Comparison of ENCODE assay signal across 8 cellular contexts in genomic region chr3:194686816-194687637, GRCh38. TPM values are rescaled to one million over a fixed set of nuclear protein-coding genes. Genes with fewer than 3 reads are reported as not detected.
A peak's percentile ranks its signal among the peaks of the same experiment; 100 is the strongest.
DNase-seq lines count a peak whose midpoint lies in the region; ATAC-seq and TF ChIP-seq lines count a peak whose summit lies in the region.

No MANE protein-coding gene starts in this region.

- peak overlapping the region in 10 of 11 experiments; percentile 77 to 88 (median 86); a peak in 20 of 22 replicates for H3K27ac ChIP-seq in BLaER1 treated with 17β-estradiol and CSF1 and Interleukin-3, amounts not matched to agents 10 nM and 100 nM
- H3K27ac ChIP-seq in GM23338 (ENCODE audit: low read depth) (no peak overlapping the region), VCaP (peak overlapping the region; percentile 78), subcutaneous abdominal adipose tissue (ENCODE audit: low read depth, low read length) (peak overlapping the region; percentile 81)
- no peak overlapping the region for H3K27ac ChIP-seq in effector memory CD4-positive, alpha-beta T cell (ENCODE audit: insufficient read depth, low read length, poor library complexity, severe bottlenecking)

- H3K4me3 Mint-ChIP-seq in GM23338 (peak overlapping the region; percentile 86), memory B cell (peak overlapping the region; percentile 97)

- H3K27ac Mint-ChIP-seq in GM23338 (no peak overlapping the region), memory B cell (peak overlapping the region; percentile 95)

- TF ChIP-seq CTCF in GM23338 (conservative IDR thresholded peaks at IDR 0.05; ENCODE audit: low read depth in 2 of 2) (no peak), VCaP (conservative IDR thresholded peaks at IDR 0.05) (no peak)

- no peaks in the 10 kb centered on the region for H3K27me3 ChIP-seq in BLaER1 treated with 17β-estradiol and CSF1 and Interleukin-3, amounts not matched to agents 10 nM and 100 nM
- H3K27me3 ChIP-seq in GM23338 (ENCODE audit: insufficient read depth) (peaks cover 43% of the 10 kb centered on the region), subcutaneous abdominal adipose tissue (ENCODE audit: control insufficient read depth in 5 of 5, insufficient read depth in 4 of 5, low read length in 5 of 5) (peaks cover 0 to 13% (median 4%) of the 10 kb centered on the region in 5 donors)
- no peaks in the 10 kb centered on the region for H3K27me3 ChIP-seq in effector memory CD4-positive, alpha-beta T cell (replicated peaks; ENCODE audit: control insufficient read depth, insufficient read depth, low read length, poor library complexity, severe bottlenecking)

- DNase-seq in GM23338 (ENCODE audit: low spot score) = peak; percentile 76
- peak in 1 of 3 donors; percentile 9 for DNase-seq in effector memory CD4-positive, alpha-beta T cell
- peak; percentile 50 to 72 for DNase-seq in memory B cell (ENCODE audit: low spot score in 2 of 2)
- no peak for DNase-seq in dedifferentiated amniotic fluid mesenchymal stem cell (ENCODE audit: extremely low spot score)

- H2AFZ ChIP-seq in GM23338 = peak overlapping the region; percentile 96

- H3K36me3 Mint-ChIP-seq in GM23338 (ENCODE audit: low read depth) = no peaks in the 10 kb centered on the region; the same call in 2 of the 3 replicates
- H3K36me3 Mint-ChIP-seq in memory B cell = peaks cover 4% of the 10 kb centered on the region

- no peaks in the 10 kb centered on the region; the same call in 1 of the 2 replicates for H3F3A ChIP-seq in GM23338 (replicated peaks; ENCODE audit: low read depth)

- no peaks in the 10 kb centered on the region for H3K9me2 ChIP-seq in GM23338 (ENCODE audit: insufficient read depth)

- H3K9me3 Mint-ChIP-seq in GM23338 = no peaks in the 10 kb centered on the region
- H3K9me3 Mint-ChIP-seq in memory B cell = no peaks in the 10 kb centered on the region

- no peaks in the 10 kb centered on the region; a peak in 1 of 22 replicates for H3K9me3 ChIP-seq in BLaER1 treated with 17β-estradiol and CSF1 and Interleukin-3, amounts not matched to agents 10 nM and 100 nM (replicated peaks in 1 of 11)
- H3K9me3 ChIP-seq in effector memory CD4-positive, alpha-beta T cell (ENCODE audit: control insufficient read depth, low read length) = no peaks in the 10 kb centered on the region
- no peaks in the 10 kb centered on the region for H3K9me3 ChIP-seq in subcutaneous abdominal adipose tissue (ENCODE audit: control insufficient read depth in 5 of 5, low read length in 5 of 5)

- H3K9ac ChIP-seq in BLaER1 treated with 17β-estradiol and CSF1 and Interleukin-3, amounts not matched to agents 10 nM and 100 nM = peak overlapping the region; percentile 73 to 93 (median 90)
- peak overlapping the region in 3 of 5 donors; percentile 39 to 64 (median 52) for H3K9ac ChIP-seq in subcutaneous abdominal adipose tissue (ENCODE audit: low read length in 5 of 5)

- H3K4me1 Mint-ChIP-seq in GM23338 (peaks cover 33% of the 10 kb centered on the region), memory B cell (peaks cover 50% of the 10 kb centered on the region)

- peak overlapping the region; percentile 90 to 100 (median 98) for H3K4me2 ChIP-seq in BLaER1 treated with 17β-estradiol and CSF1 and Interleukin-3, amounts not matched to agents 10 nM and 100 nM
- H3K4me2 ChIP-seq in GM23338 = peak overlapping the region; percentile 95

- peak; percentile 41 for ATAC-seq in GM23338
- ATAC-seq in memory B cell (ENCODE audit: low read depth) = no peak
- no peak for ATAC-seq in HG02763 (IDR thresholded peaks at IDR 0.05; ENCODE audit: unreplicated experiment)

- H3K4me1 ChIP-seq in BLaER1 treated with 17β-estradiol and CSF1 and Interleukin-3, amounts not matched to agents 10 nM and 100 nM = peaks cover 62 to 87% (median 75%) of the 10 kb centered on the region in 10 experiments
- H3K4me1 ChIP-seq in GM23338 (ENCODE audit: insufficient read depth) (peaks cover 14% of the 10 kb centered on the region), subcutaneous abdominal adipose tissue (ENCODE audit: control insufficient read depth in 5 of 5, insufficient read depth in 5 of 5, low read length in 5 of 5) (peaks cover 11 to 78% (median 62%) of the 10 kb centered on the region in 5 donors)
- peaks cover 31% of the 10 kb centered on the region for H3K4me1 ChIP-seq in effector memory CD4-positive, alpha-beta T cell (ENCODE audit: control insufficient read depth, insufficient read depth, low read length, poor library complexity, severe bottlenecking)

- H3K4me3 ChIP-seq in BLaER1 treated with 17β-estradiol and CSF1 and Interleukin-3, amounts not matched to agents 10 nM and 100 nM = peak overlapping the region; percentile 69 to 97 (median 89)
- H3K4me3 ChIP-seq in GM23338 (peak overlapping the region; percentile 69), subcutaneous abdominal adipose tissue (ENCODE audit: low read depth in 1 of 5, low read length in 5 of 5) (peak overlapping the region in 4 of 5 donors; percentile 80 to 89 (median 82))
- peak overlapping the region; percentile 81 for H3K4me3 ChIP-seq in effector memory CD4-positive, alpha-beta T cell (ENCODE audit: insufficient read depth, low read depth, low read length, poor library complexity, severe bottlenecking)

- no peaks in the 10 kb centered on the region for H3K79me2 ChIP-seq in GM23338 (replicated peaks; ENCODE audit: insufficient read depth)

- H3K27me3 Mint-ChIP-seq in GM23338 (ENCODE audit: insufficient read depth, low read depth, poor library complexity) (peaks cover 25% of the 10 kb centered on the region), memory B cell (no peaks in the 10 kb centered on the region)

- peaks cover 0 to 36% (median 12%) of the 10 kb centered on the region in 11 experiments; a peak in 12 of 22 replicates for H3K36me3 ChIP-seq in BLaER1 treated with 17β-estradiol and CSF1 and Interleukin-3, amounts not matched to agents 10 nM and 100 nM
- H3K36me3 ChIP-seq in GM23338 (ENCODE audit: insufficient read depth) = no peaks in the 10 kb centered on the region
- H3K36me3 ChIP-seq in effector memory CD4-positive, alpha-beta T cell (ENCODE audit: control insufficient read depth, insufficient read depth, low read length) = no peaks in the 10 kb centered on the region
- H3K36me3 ChIP-seq in subcutaneous abdominal adipose tissue (ENCODE audit: control insufficient read depth in 5 of 5, insufficient read depth in 5 of 5, low read length in 5 of 5) = peaks cover 0 to 4% (median 0%) of the 10 kb centered on the region in 5 donors

- H4K20me1 ChIP-seq in BLaER1 treated with 17β-estradiol and CSF1 and Interleukin-3, amounts not matched to agents 10 nM and 100 nM = peaks cover 0 to 47% (median 39%) of the 10 kb centered on the region in 11 experiments; a peak in 18 of 22 replicates
- no peaks in the 10 kb centered on the region; the same call in 1 of the 2 replicates for H4K20me1 ChIP-seq in GM23338 (replicated peaks; ENCODE audit: insufficient read depth)

TF ChIP-seq in GM23338, 12 proteins besides CTCF, POLR2A, EP300 and RAD21 (continues in another document):
- TF ChIP-seq CREB1 (CRISPR knock-in tag; IDR thresholded peaks at IDR 0.05; ENCODE audit: low read depth) = 0 out of 2 replicates have a peak, but pooled peaks have one; percentile 50

RNA-seq across cellular contexts. Expression of gene FAM43A, which starts 1.3 kb away (rescaled TPM):
- 3.3 and 6.4 TPM in 2 replicates for total RNA-seq in GM23338 (2014; rRNA removed; shearing (Covaris generic))
- polyA plus RNA-seq in GM23338 (2016; fragmentation: Nextera tagmentation; extraction: Ambion mirVana) = 2.4 and 2.5 TPM in 2 replicates

RNA-seq across cellular contexts. Expression of gene LSG1, which starts 15.0 kb away (rescaled TPM):
- total RNA-seq in GM23338 (2014; rRNA removed; shearing (Covaris generic)) = 44.5 and 57.1 TPM in 2 replicates
- 43.0 and 49.2 TPM in 2 replicates for polyA plus RNA-seq in GM23338 (2016; fragmentation: Nextera tagmentation; extraction: Ambion mirVana)

RNA-seq across cellular contexts. Expression of gene TMEM44, which starts 53.8 kb away (rescaled TPM):
- 10.5 and 11.3 TPM in 2 replicates for total RNA-seq in GM23338 (2014; rRNA removed; shearing (Covaris generic))
- polyA plus RNA-seq in GM23338 (2016; fragmentation: Nextera tagmentation; extraction: Ambion mirVana) = 9.4 and 10.0 TPM in 2 replicates

Comparison
In these comparisons a context has a peak if more than half of its experiments do, and no peak if none do; other contexts are left out.
1. H3K27ac ChIP-seq: peak in BLaER1 treated with 17β-estradiol and CSF1 and Interleukin-3, amounts not matched to agents 10 nM and 100 nM (10 of 11), VCaP (single experiment) and subcutaneous abdominal adipose tissue (single experiment); none in GM23338 (single experiment) and effector memory CD4-positive, alpha-beta T cell (single experiment).
2. Peak in every context shown above with its lines, with median percentiles within 50 percentile points of each other: H3K4me3 ChIP-seq.